In the genomic region with DNA sequence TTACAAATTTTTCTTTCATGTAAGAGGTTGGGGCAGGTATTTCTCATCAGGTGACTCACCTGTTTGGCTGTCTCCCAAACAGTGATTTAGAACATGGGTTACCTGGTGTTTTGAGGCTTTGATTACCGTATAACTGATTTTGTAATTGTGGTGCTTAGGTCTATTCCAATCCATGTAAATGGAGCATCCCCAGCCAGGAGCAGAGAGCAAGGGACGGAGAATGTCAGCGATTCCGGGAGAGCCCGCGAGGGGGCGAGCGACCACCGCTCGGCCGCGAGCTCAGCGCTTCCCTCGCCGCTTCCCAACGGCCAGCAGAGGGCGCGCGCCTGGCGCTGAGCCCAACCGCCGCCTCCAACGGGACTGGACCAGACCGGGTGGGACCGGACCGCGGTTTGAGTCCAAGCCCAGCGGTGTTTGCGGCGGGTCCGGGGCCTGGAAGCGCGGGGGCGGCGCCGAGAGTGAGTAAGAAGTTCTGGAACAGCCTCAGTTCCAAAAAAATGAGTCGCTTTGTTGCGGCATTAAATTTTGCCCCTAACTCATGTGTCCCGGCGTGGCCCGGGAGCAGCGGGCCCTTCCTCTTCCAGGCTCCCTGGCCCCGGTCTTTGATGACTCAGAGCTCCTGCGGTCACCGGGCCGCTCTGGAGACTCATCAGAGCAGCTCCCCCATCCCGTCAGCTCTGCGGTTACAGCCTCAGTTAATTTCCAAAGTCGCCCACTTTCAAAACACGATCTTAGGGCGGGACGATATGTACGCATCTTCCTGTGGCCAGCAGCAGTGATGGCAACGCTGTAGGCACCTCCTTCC, we compare ENCODE assay signal across 1 cellular context.
TF ChIP-seq lines count a peak whose summit lies in the region.

No MANE protein-coding gene starts in this region.

TF ChIP-seq in K562, 482 proteins besides CTCF, POLR2A, EP300 and RAD21:
- peak; percentile 67 for TF ChIP-seq NFIC (IDR thresholded peaks at IDR 0.05)
- 0 out of 2 replicates have a peak, but pooled peaks have one; percentile 14 for TF ChIP-seq NFIX (CRISPR knock-in tag; IDR thresholded peaks at IDR 0.05; ENCODE audit: low read depth)
